In the genomic region with DNA sequence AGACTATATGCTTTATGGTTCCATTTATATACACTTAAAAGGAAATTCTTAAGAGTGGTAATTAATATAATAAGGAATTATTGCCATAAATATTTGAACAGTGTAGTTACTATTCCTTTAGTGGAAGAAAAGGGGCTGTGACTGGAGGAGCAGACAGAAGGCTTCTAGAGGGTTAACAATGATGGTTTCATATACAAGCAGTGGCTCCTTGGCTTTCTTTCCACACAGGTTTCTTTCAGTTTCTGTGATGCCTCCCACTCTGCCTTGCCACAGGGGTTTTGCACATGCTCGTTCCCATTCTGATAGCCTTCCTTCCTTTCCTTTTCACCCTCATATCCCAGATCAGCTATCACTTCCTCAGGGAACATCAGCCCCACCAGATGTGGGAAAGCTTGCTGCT, we compare ENCODE assay signal across 20 cellular contexts.
"Had no signal": no experiment of that assay in that cellular context is flagged by ENCODE, and none has a peak within 500 bp of the region (broad histone marks: within the 10 kb centered on the region; RNA-seq: fewer than 3 reads in every experiment).

No MANE protein-coding gene starts in this region.

- H3K27ac ChIP-seq: foreskin keratinocyte, left lung, pancreas, tibial nerve, uterus had no signal

- H3K27me3 ChIP-seq: foreskin keratinocyte, left lung, pancreas, tibial nerve, uterus had no signal

- DNase-seq: activated CD4-positive, CD25-positive, alpha-beta regulatory T cell; activated CD8-positive, alpha-beta memory T cell treated with anti-CD3 and anti-CD28 coated beads, Interleukin-2, amount 50 U/mL, for 48 hours; activated effector memory CD4-positive, alpha-beta T cell treated with anti-CD3 and anti-CD28 coated beads, Interleukin-2, amount 50 U/mL, for 16 hours; dermis blood vessel endothelial cell; effector memory CD8-positive, alpha-beta T cell; foreskin keratinocyte; glutamatergic neuron; hypothalamus; kidney; left lung; mammary epithelial cell; mucosa of descending colon; pancreas; stimulated activated CD4-positive, alpha-beta T cell treated with anti-CD3 and anti-CD28 coated beads, Interleukin-2, amount 100 ng/mL, for 24 hours; substantia nigra; uterus had no signal

- H3K4me3 Mint-ChIP-seq: effector memory CD8-positive, alpha-beta T cell; naive thymus-derived CD4-positive, alpha-beta T cell; stimulated activated effector memory CD8-positive, alpha-beta T cell treated with anti-CD3 and anti-CD28 coated beads, Interleukin-12 subunit alpha, Interleukin-12 subunit beta, amount 100 ng/mL, for 72 hours; T-helper 2 cell treated with Interferon-gamma antibody and Interleukin-4, amounts not matched to agents 5 μg/mL and 100 μg/mL, for 36 hours had no signal

- ATAC-seq: effector memory CD8-positive, alpha-beta T cell; foreskin keratinocyte; left lung; mucosa of descending colon; naive thymus-derived CD4-positive, alpha-beta T cell; pancreas; stimulated activated effector memory CD8-positive, alpha-beta T cell treated with anti-CD3 and anti-CD28 coated beads, Interleukin-12 subunit alpha, Interleukin-12 subunit beta, amount 100 ng/mL, for 72 hours had no signal

- H3K36me3 ChIP-seq: left lung, pancreas, tibial nerve, uterus had no signal

- H3K27ac Mint-ChIP-seq: effector memory CD8-positive, alpha-beta T cell; stimulated activated effector memory CD8-positive, alpha-beta T cell treated with anti-CD3 and anti-CD28 coated beads, Interleukin-12 subunit alpha, Interleukin-12 subunit beta, amount 100 ng/mL, for 72 hours; T-helper 2 cell treated with Interferon-gamma antibody and Interleukin-4, amounts not matched to agents 5 μg/mL and 100 μg/mL, for 36 hours had no signal

- H3K9me3 Mint-ChIP-seq: effector memory CD8-positive, alpha-beta T cell; naive thymus-derived CD4-positive, alpha-beta T cell; stimulated activated effector memory CD8-positive, alpha-beta T cell treated with anti-CD3 and anti-CD28 coated beads, Interleukin-12 subunit alpha, Interleukin-12 subunit beta, amount 100 ng/mL, for 72 hours; T-helper 2 cell treated with Interferon-gamma antibody and Interleukin-4, amounts not matched to agents 5 μg/mL and 100 μg/mL, for 36 hours had no signal

- H3K27me3 Mint-ChIP-seq: effector memory CD8-positive, alpha-beta T cell; naive thymus-derived CD4-positive, alpha-beta T cell had no signal

- H3K9me3 ChIP-seq: left lung, mucosa of descending colon, pancreas, tibial nerve, uterus had no signal

- H3K4me1 ChIP-seq: foreskin keratinocyte, left lung, tibial nerve, uterus had no signal

- H3K4me3 ChIP-seq: left lung, mucosa of descending colon, pancreas, tibial nerve, uterus had no signal
